ENCODE assay signal across 8 cellular contexts in genomic region chr7:66150471-66150870, GRCh38. TPM values are rescaled to one million over a fixed set of nuclear protein-coding genes. Genes with fewer than 3 reads are reported as not detected.
DNase-seq lines count a peak whose midpoint lies in the region; ATAC-seq and TF ChIP-seq lines count a peak whose summit lies in the region.

No MANE protein-coding gene starts in this region.

- no peak for TF ChIP-seq EP300 in stomach (IDR thresholded peaks at IDR 0.05)

- no peaks in the 10 kb centered on the region for H3K9me2 ChIP-seq in OCI-LY7 (ENCODE audit: insufficient read depth, low read length)

- H3K27me3 ChIP-seq in ascending aorta (no peaks in the 10 kb centered on the region), stomach (no peaks in the 10 kb centered on the region)

- H3K9me3 ChIP-seq in ascending aorta (no peaks in the 10 kb centered on the region), stomach (no peaks in the 10 kb centered on the region), OCI-LY7 (ENCODE audit: low read length) (no peaks in the 10 kb centered on the region)

- DNase-seq in HT1080 (ENCODE audit: low read depth) (peak; percentile 45), ascending aorta (ENCODE audit: low spot score in 2 of 2) (peak in 1 of 2 donors; percentile 66), left colon (peak; percentile 28 to 45), stomach (no peak), OCI-LY7 (ENCODE audit: low spot score) (no peak), SKM-1 (lab: John Stamatoyannopoulos, UW; ENCODE audit: unreplicated experiment) (no peak), SIG-M5 (lab: John Stamatoyannopoulos, UW) (no peak)

- TF ChIP-seq CTCF in ascending aorta (IDR thresholded peaks at IDR 0.05) (no peak), stomach (IDR thresholded peaks at IDR 0.05) (no peak), OCI-LY7 (conservative IDR thresholded peaks at IDR 0.05; ENCODE audit: low read length) (no peak)

- H4K20me1 ChIP-seq in OCI-LY7 (ENCODE audit: insufficient read depth, low read length), result no peaks in the 10 kb centered on the region

- H3K4me1 ChIP-seq in ascending aorta (peaks cover 8 to 12% of the 10 kb centered on the region in 2 donors), stomach (peaks cover 32 to 58% (median 45%) of the 10 kb centered on the region in 4 donors), OCI-LY7 (ENCODE audit: insufficient read depth, low read length, poor library complexity, severe bottlenecking) (no peaks in the 10 kb centered on the region)

- H3K4me3 ChIP-seq in ascending aorta (no peak overlapping the region), stomach (no peak overlapping the region), OCI-LY7 (ENCODE audit: low read depth, low read length, poor library complexity, severe bottlenecking) (no peak overlapping the region)

- H3K27ac ChIP-seq in ascending aorta (peak overlapping the region; percentile 56 to 59), stomach (peak overlapping the region; percentile 55 to 83 (median 69)), OCI-LY7 (ENCODE audit: low read depth, low read length, poor library complexity, severe bottlenecking) (no peak overlapping the region)

- H2AFZ ChIP-seq in OCI-LY7 (ENCODE audit: low read length), result no peak overlapping the region

- H3K36me3 ChIP-seq in ascending aorta (peaks cover 29 to 55% of the 10 kb centered on the region in 2 donors), stomach (peaks cover 25 to 80% (median 73%) of the 10 kb centered on the region in 4 donors), OCI-LY7 (ENCODE audit: insufficient read depth, low read length) (peaks cover 90% of the 10 kb centered on the region)

- ATAC-seq in left colon (peak; percentile 73), GM18520 (IDR thresholded peaks at IDR 0.05; ENCODE audit: unreplicated experiment) (no peak)

- WGBS in stomach, 5 donors, result 34 to 48% (median 40%) methylated on average over 3 of the region's 3 CpGs

- no peak overlapping the region for H3K4me2 ChIP-seq in OCI-LY7 (ENCODE audit: low read length)

- intact Hi-C loops in ascending aorta (cut with DNase I), result no loop called here
- intact Hi-C loops in left colon (cut with DNase I, micrococcal nuclease), result no loop called here
- intact Hi-C loops in stomach (cut with DNase I; ENCODE audit: low total_unique reads), result no loop called here
- intact Hi-C loops in OCI-LY7 (cut with micrococcal nuclease; ENCODE audit: unreplicated experiment), result no loop called here

- POLR2A ChIA-PET in OCI-LY7 (lab: Charles Lee), result no interaction called here

- no peak for TF ChIP-seq POLR2A in stomach (IDR thresholded peaks at IDR 0.05)

- BruUV-seq in OCI-LY7 (replicated peaks; lab: Mats Ljungman, UMichigan), result no TSS peak

- H3K79me2 ChIP-seq in OCI-LY7 (ENCODE audit: insufficient read depth, low read depth, low read length), result no peaks in the 10 kb centered on the region

- CTCF ChIA-PET in OCI-LY7 (lab: Charles Lee; ENCODE audit: unreplicated experiment), result interaction anchor here (0.9 kb wide), 1 partner anchor 15 kb away, joined by 3 read pairs; no protein-coding TSS in a partner anchor

RNA-seq across cellular contexts. Expression of gene CRCP, which starts 35.8 kb away (rescaled TPM):
- total RNA-seq in HT1080 (2014; rRNA removed; shearing (Covaris generic)), result 24.7 and 30.6 TPM in 2 replicates
- 21.4 and 21.7 TPM in 2 replicates for polyA plus RNA-seq in HT1080 (2015; cell fraction: cytosol; rRNA removed)
- 21.2 and 22.6 TPM in 2 replicates for polyA plus RNA-seq in HT1080 (2015; cell fraction: nucleus; rRNA removed)
- total RNA-seq in ascending aorta (129 TPM), left colon (10 to 100 TPM; 37.1 to 43.6 TPM), stomach (10 to 100 TPM; 22.8 to 99.5 (median 30.9) TPM), OCI-LY7 (2022) (28.3 and 28.4 TPM in 2 replicates)
- polyA plus RNA-seq in stomach, result 10 to 100 TPM; 15.7 to 28.3 (median 25.7) TPM
- total RNA-seq in OCI-LY7 (2014; rRNA removed; shearing (Covaris generic)), result 25.1 and 47.1 TPM in 2 replicates

RNA-seq across cellular contexts. Expression of gene TPST1, which starts 54.7 kb away (rescaled TPM):
- 46.4 and 51.6 TPM in 2 replicates for total RNA-seq in HT1080 (2014; rRNA removed; shearing (Covaris generic))
- 35.0 and 37.7 TPM in 2 replicates for polyA plus RNA-seq in HT1080 (2015; cell fraction: cytosol; rRNA removed)
- 31.1 and 31.2 TPM in 2 replicates for polyA plus RNA-seq in HT1080 (2015; cell fraction: nucleus; rRNA removed)
- total RNA-seq in ascending aorta (21.9 TPM), left colon (1 to 10 TPM; 4.7 TPM), stomach (10 to 100 TPM in 2 of 5 donors, 1 to 10 TPM in 2, under 1 TPM in 1; 0.58 to 78.8 (median 9.0) TPM), OCI-LY7 (2022) (3.5 and 6.3 TPM in 2 replicates)
- polyA plus RNA-seq in stomach, result 10 to 100 TPM in 1 of 3 donors, 1 to 10 TPM in 2; 4.8 to 12.6 (median 8.4) TPM
- total RNA-seq in OCI-LY7 (2014; rRNA removed; shearing (Covaris generic)), result 6.6 and 11.4 TPM in 2 replicates

Comparison
In these comparisons a context has a peak if more than half of its experiments do, and no peak if none do; other contexts are left out.
1. DNase-seq: peak in HT1080 (single experiment) and left colon (2 of 2); none in stomach (single experiment), OCI-LY7 (single experiment), SKM-1 (single experiment) and SIG-M5 (single experiment).